1 cellular context compared by ENCODE assay signal in genomic region chr15:75597667-75598341, GRCh38.
TF ChIP-seq lines count a peak whose summit lies in the region.

No MANE protein-coding gene starts in this region.

TF ChIP-seq in K562, 482 proteins besides CTCF, POLR2A, EP300 and RAD21:
- 0 out of 2 replicates have a peak, but pooled peaks have one; percentile 17 for TF ChIP-seq TEAD4 (IDR thresholded peaks at IDR 0.05; ENCODE audit: low read length)
- no peak for TF ChIP-seq TEAD4 (CRISPR knock-in tag; IDR thresholded peaks at IDR 0.05; ENCODE audit: borderline replicate concordance)
- TF ChIP-seq HDAC2 (IDR thresholded peaks at IDR 0.05) = peak; percentile 85
- TF ChIP-seq ZNF24 (IDR thresholded peaks at IDR 0.05) = peak; percentile 92
- 0 out of 2 replicates have a peak, but pooled peaks have one; percentile 43 for TF ChIP-seq ZNF316 (IDR thresholded peaks at IDR 0.05)
- TF ChIP-seq STAT5A (IDR thresholded peaks at IDR 0.05; ENCODE audit: borderline replicate concordance, low read length) = peak; percentile 66
- TF ChIP-seq TFE3 (CRISPR knock-in tag; IDR thresholded peaks at IDR 0.05) = no peak
- peak; percentile 36; the same call in 1 of the 2 replicates for TF ChIP-seq C11orf30 (IDR thresholded peaks at IDR 0.05; ENCODE audit: low read depth)
- peak; percentile 36; the same call in 1 of the 2 replicates for TF ChIP-seq HES1 (IDR thresholded peaks at IDR 0.05; ENCODE audit: low read depth)
- no peak for TF ChIP-seq NEUROD1 (IDR thresholded peaks at IDR 0.05; ENCODE audit: borderline replicate concordance, low read depth, low read length, partially characterized antibody)
- peak in 1 of 2 experiments; percentile 79; a peak in 2 of 4 replicates for TF ChIP-seq RCOR1 (IDR thresholded peaks at IDR 0.05; ENCODE audit: borderline replicate concordance in 1 of 2, low read depth in 2 of 2, low read length in 2 of 2)
- TF ChIP-seq KDM1A (IDR thresholded peaks at IDR 0.05) = peak; percentile 90 to 93
- TF ChIP-seq KLF16 (IDR thresholded peaks at IDR 0.05) = peak; percentile 29; the same call in 1 of the 2 replicates
- TF ChIP-seq HDAC1 (IDR thresholded peaks at IDR 0.05) = peak in 1 of 2 experiments; percentile 74; a peak in 2 of 4 replicates
- TF ChIP-seq MAFG (tag; conservative IDR thresholded peaks at IDR 0.05) = 0 out of 2 replicates have a peak, but pooled peaks have one; percentile 14
- TF ChIP-seq CBFA2T3 (IDR thresholded peaks at IDR 0.05) = 0 out of 2 replicates have a peak, but pooled peaks have one; percentile 16
- peak; percentile 25; the same call in 1 of the 2 replicates for TF ChIP-seq ARID1B (IDR thresholded peaks at IDR 0.05)
- no peak for TF ChIP-seq KLF10 (CRISPR knock-in tag; IDR thresholded peaks at IDR 0.05)
- TF ChIP-seq GABPB1 (CRISPR knock-in tag; IDR thresholded peaks at IDR 0.05) = no peak
